1 cellular context compared by ENCODE assay signal in the genomic region with DNA sequence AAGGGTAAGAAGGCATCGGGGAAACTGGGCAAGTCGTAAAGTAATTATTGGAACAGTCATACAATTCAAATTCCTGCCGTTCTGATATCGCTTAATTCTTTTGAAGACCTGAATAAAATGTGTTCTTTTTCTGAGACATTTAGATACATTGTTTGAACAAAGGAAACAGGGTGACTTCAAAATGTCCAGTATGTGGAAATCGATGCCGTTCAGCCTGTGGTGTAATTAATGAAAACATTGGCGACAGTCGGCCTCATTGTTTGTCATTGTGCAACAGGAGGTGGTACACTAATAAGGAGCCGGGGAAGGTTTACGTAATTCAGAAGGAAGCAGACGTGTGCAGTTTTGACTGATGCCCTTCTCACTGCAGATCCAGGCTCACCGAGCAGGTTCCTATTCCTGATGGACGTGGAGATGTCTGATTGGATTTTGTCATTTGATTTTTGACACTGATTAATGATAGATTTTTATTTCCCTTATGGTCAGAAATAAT.
TF ChIP-seq lines count a peak whose summit lies in the region.

No MANE protein-coding gene starts in this region.

TF ChIP-seq in HepG2, 621 proteins besides CTCF, POLR2A, EP300 and RAD21 (continued from another document and continues in another):
- 0 out of 2 replicates have a peak, but pooled peaks have one; percentile 46 for TF ChIP-seq ZNF766 (CRISPR knock-in tag; IDR thresholded peaks at IDR 0.05; ENCODE audit: borderline replicate concordance)
- TF ChIP-seq, protein P1, sequence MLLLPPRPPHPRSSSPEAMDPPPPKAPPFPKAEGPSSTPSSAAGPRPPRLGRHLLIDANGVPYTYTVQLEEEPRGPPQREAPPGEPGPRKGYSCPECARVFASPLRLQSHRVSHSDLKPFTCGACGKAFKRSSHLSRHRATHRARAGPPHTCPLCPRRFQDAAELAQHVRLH (CRISPR knock-in tag; IDR thresholded peaks at IDR 0.05; ENCODE audit: borderline replicate concordance, low read depth), result peak; percentile 63; the same call in 1 of the 2 replicates
- TF ChIP-seq, protein P2, sequence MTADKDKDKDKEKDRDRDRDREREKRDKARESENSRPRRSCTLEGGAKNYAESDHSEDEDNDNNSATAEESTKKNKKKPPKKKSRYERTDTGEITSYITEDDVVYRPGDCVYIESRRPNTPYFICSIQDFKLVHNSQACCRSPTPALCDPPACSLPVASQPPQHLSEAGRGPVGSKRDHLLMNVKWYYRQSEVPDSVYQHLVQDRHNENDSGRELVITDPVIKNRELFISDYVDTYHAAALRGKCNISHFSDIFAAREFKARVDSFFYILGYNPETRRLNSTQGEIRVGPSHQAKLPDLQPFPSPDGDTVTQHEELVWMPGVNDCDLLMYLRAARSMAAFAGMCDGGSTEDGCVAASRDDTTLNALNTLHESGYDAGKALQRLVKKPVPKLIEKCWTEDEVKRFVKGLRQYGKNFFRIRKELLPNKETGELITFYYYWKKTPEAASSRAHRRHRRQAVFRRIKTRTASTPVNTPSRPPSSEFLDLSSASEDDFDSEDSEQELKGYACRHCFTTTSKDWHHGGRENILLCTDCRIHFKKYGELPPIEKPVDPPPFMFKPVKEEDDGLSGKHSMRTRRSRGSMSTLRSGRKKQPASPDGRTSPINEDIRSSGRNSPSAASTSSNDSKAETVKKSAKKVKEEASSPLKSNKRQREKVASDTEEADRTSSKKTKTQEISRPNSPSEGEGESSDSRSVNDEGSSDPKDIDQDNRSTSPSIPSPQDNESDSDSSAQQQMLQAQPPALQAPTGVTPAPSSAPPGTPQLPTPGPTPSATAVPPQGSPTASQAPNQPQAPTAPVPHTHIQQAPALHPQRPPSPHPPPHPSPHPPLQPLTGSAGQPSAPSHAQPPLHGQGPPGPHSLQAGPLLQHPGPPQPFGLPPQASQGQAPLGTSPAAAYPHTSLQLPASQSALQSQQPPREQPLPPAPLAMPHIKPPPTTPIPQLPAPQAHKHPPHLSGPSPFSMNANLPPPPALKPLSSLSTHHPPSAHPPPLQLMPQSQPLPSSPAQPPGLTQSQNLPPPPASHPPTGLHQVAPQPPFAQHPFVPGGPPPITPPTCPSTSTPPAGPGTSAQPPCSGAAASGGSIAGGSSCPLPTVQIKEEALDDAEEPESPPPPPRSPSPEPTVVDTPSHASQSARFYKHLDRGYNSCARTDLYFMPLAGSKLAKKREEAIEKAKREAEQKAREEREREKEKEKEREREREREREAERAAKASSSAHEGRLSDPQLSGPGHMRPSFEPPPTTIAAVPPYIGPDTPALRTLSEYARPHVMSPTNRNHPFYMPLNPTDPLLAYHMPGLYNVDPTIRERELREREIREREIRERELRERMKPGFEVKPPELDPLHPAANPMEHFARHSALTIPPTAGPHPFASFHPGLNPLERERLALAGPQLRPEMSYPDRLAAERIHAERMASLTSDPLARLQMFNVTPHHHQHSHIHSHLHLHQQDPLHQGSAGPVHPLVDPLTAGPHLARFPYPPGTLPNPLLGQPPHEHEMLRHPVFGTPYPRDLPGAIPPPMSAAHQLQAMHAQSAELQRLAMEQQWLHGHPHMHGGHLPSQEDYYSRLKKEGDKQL (CRISPR knock-in tag; IDR thresholded peaks at IDR 0.05; ENCODE audit: low read depth), result peak; percentile 74; the same call in 1 of the 2 replicates
- TF ChIP-seq, protein P3, sequence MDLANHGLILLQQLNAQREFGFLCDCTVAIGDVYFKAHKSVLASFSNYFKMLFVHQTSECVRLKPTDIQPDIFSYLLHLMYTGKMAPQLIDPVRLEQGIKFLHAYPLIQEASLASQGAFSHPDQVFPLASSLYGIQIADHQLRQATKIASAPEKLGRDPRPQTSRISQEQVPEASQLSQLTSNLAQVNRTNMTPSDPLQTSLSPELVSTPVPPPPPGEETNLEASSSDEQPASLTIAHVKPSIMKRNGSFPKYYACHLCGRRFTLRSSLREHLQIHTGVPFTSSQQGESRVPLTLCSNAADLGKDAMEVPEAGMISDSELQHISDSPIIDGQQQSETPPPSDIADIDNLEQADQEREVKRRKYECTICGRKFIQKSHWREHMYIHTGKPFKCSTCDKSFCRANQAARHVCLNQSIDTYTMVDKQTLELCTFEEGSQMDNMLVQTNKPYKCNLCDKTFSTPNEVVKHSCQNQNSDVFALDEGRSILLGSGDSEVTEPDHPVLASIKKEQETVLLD (CRISPR knock-in tag; IDR thresholded peaks at IDR 0.05; ENCODE audit: low read depth), result no peak
- no peak for TF ChIP-seq ZNF235 (CRISPR knock-in tag; IDR thresholded peaks at IDR 0.05; ENCODE audit: borderline replicate concordance)
- TF ChIP-seq, protein P4, sequence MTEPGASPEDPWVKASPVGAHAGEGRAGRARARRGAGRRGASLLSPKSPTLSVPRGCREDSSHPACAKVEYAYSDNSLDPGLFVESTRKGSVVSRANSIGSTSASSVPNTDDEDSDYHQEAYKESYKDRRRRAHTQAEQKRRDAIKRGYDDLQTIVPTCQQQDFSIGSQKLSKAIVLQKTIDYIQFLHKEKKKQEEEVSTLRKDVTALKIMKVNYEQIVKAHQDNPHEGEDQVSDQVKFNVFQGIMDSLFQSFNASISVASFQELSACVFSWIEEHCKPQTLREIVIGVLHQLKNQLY (CRISPR knock-in tag; IDR thresholded peaks at IDR 0.05), result peak; percentile 56; the same call in 1 of the 2 replicates
- TF ChIP-seq BCL6 (CRISPR knock-in tag; IDR thresholded peaks at IDR 0.05), result peak; percentile 91
- TF ChIP-seq, protein P5, sequence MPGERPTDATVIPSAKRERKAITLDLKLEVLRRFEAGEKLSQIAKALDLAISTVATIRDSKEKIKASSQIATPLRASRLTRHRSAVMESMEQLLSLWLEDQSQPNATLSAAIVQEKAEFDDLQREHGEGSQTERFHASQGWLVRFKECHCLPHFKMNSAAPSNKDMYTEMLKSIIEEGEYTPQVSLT (CRISPR knock-in tag; IDR thresholded peaks at IDR 0.05; ENCODE audit: borderline replicate concordance, low read depth), result no peak
- TF ChIP-seq, protein P6, sequence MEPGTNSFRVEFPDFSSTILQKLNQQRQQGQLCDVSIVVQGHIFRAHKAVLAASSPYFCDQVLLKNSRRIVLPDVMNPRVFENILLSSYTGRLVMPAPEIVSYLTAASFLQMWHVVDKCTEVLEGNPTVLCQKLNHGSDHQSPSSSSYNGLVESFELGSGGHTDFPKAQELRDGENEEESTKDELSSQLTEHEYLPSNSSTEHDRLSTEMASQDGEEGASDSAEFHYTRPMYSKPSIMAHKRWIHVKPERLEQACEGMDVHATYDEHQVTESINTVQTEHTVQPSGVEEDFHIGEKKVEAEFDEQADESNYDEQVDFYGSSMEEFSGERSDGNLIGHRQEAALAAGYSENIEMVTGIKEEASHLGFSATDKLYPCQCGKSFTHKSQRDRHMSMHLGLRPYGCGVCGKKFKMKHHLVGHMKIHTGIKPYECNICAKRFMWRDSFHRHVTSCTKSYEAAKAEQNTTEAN (CRISPR knock-in tag; conservative IDR thresholded peaks at IDR 0.05), result peak; percentile 81
- no peak for TF ChIP-seq PAF1 (CRISPR knock-in tag; IDR thresholded peaks at IDR 0.05)
- TF ChIP-seq ZNF121 (CRISPR knock-in tag; IDR thresholded peaks at IDR 0.05), result peak; percentile 23; the same call in 1 of the 2 replicates
- no peak for TF ChIP-seq ZNF672 (CRISPR knock-in tag; IDR thresholded peaks at IDR 0.05)
- TF ChIP-seq HIVEP1 (CRISPR knock-in tag; IDR thresholded peaks at IDR 0.05), result no peak
- TF ChIP-seq ATRX (CRISPR knock-in tag; IDR thresholded peaks at IDR 0.05; ENCODE audit: borderline replicate concordance), result no peak
- no peak; the same call in 1 of the 2 replicates for TF ChIP-seq ZNF878 (CRISPR knock-in tag; IDR thresholded peaks at IDR 0.05)
- peak; percentile 82 for TF ChIP-seq SIX4 (CRISPR knock-in tag; IDR thresholded peaks at IDR 0.05)
- TF ChIP-seq ZBTB38 (CRISPR knock-in tag; IDR thresholded peaks at IDR 0.05), result peak; percentile 28; the same call in 1 of the 2 replicates
- TF ChIP-seq RFX1 (IDR thresholded peaks at IDR 0.05), result no peak
- TF ChIP-seq, protein P7, sequence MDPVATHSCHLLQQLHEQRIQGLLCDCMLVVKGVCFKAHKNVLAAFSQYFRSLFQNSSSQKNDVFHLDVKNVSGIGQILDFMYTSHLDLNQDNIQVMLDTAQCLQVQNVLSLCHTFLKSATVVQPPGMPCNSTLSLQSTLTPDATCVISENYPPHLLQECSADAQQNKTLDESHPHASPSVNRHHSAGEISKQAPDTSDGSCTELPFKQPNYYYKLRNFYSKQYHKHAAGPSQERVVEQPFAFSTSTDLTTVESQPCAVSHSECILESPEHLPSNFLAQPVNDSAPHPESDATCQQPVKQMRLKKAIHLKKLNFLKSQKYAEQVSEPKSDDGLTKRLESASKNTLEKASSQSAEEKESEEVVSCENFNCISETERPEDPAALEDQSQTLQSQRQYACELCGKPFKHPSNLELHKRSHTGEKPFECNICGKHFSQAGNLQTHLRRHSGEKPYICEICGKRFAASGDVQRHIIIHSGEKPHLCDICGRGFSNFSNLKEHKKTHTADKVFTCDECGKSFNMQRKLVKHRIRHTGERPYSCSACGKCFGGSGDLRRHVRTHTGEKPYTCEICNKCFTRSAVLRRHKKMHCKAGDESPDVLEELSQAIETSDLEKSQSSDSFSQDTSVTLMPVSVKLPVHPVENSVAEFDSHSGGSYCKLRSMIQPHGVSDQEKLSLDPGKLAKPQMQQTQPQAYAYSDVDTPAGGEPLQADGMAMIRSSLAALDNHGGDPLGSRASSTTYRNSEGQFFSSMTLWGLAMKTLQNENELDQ (CRISPR knock-in tag; IDR thresholded peaks at IDR 0.05; ENCODE audit: borderline replicate concordance), result no peak
- no peak for TF ChIP-seq PHF20 (CRISPR knock-in tag; IDR thresholded peaks at IDR 0.05)
- TF ChIP-seq ZNF816 (CRISPR knock-in tag; IDR thresholded peaks at IDR 0.05; ENCODE audit: borderline replicate concordance), result peak; percentile 60; the same call in 1 of the 2 replicates
- peak; percentile 45; the same call in 1 of the 2 replicates for TF ChIP-seq DMAP1 (CRISPR knock-in tag; IDR thresholded peaks at IDR 0.05)
- peak; percentile 80; the same call in 1 of the 2 replicates for TF ChIP-seq PPARG (CRISPR knock-in tag; conservative IDR thresholded peaks at IDR 0.05)
- TF ChIP-seq FOXK2 (IDR thresholded peaks at IDR 0.05), result peak; percentile 64; the same call in 1 of the 2 replicates
- no peak for TF ChIP-seq ZNF839 (CRISPR knock-in tag; IDR thresholded peaks at IDR 0.05; ENCODE audit: borderline replicate concordance)
- no peak for TF ChIP-seq ARHGAP35 (CRISPR knock-in tag; IDR thresholded peaks at IDR 0.05; ENCODE audit: borderline replicate concordance)
- TF ChIP-seq RXRA (CRISPR knock-in tag; IDR thresholded peaks at IDR 0.05), result peak; percentile 56; the same call in 1 of the 2 replicates
- TF ChIP-seq SMC3 (IDR thresholded peaks at IDR 0.05; ENCODE audit: low read length), result peak; percentile 47; the same call in 1 of the 2 replicates
- TF ChIP-seq, protein P8, sequence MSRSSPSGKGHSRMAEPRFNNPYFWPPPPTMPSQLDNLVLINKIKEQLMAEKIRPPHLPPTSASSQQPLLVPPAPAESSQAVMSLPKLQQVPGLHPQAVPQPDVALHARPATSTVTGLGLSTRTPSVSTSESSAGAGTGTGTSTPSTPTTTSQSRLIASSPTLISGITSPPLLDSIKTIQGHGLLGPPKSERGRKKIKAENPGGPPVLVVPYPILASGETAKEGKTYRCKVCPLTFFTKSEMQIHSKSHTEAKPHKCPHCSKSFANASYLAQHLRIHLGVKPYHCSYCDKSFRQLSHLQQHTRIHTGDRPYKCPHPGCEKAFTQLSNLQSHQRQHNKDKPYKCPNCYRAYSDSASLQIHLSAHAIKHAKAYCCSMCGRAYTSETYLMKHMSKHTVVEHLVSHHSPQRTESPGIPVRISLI (CRISPR knock-in tag; IDR thresholded peaks at IDR 0.05; ENCODE audit: borderline replicate concordance), result peak; percentile 54; the same call in 1 of the 2 replicates
- TF ChIP-seq MEIS1 (CRISPR knock-in tag; IDR thresholded peaks at IDR 0.05; ENCODE audit: borderline replicate concordance), result 0 out of 2 replicates have a peak, but pooled peaks have one; percentile 30
- TF ChIP-seq MED13 (CRISPR knock-in tag; IDR thresholded peaks at IDR 0.05), result peak; percentile 98
- TF ChIP-seq FOXK1 (CRISPR knock-in tag; IDR thresholded peaks at IDR 0.05; ENCODE audit: borderline replicate concordance, low read depth), result peak; percentile 97
- TF ChIP-seq ZNF510 (CRISPR knock-in tag; IDR thresholded peaks at IDR 0.05; ENCODE audit: low read depth), result no peak
- no peak for TF ChIP-seq NFYB (CRISPR knock-in tag; IDR thresholded peaks at IDR 0.05)
- TF ChIP-seq IRF2 (CRISPR knock-in tag; IDR thresholded peaks at IDR 0.05), result peak; percentile 92
- TF ChIP-seq, protein P9, sequence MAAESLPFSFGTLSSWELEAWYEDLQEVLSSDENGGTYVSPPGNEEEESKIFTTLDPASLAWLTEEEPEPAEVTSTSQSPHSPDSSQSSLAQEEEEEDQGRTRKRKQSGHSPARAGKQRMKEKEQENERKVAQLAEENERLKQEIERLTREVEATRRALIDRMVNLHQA (CRISPR knock-in tag; IDR thresholded peaks at IDR 0.05), result no peak
- TF ChIP-seq ZNF747 (CRISPR knock-in tag; IDR thresholded peaks at IDR 0.05; ENCODE audit: borderline replicate concordance), result no peak
- no peak for TF ChIP-seq NONO (IDR thresholded peaks at IDR 0.05)
- peak; percentile 87 for TF ChIP-seq NONO (CRISPR knock-in tag; conservative IDR thresholded peaks at IDR 0.05)
- no peak for TF ChIP-seq ZFAT (CRISPR knock-in tag; conservative IDR thresholded peaks at IDR 0.05)
- TF ChIP-seq, protein P10, sequence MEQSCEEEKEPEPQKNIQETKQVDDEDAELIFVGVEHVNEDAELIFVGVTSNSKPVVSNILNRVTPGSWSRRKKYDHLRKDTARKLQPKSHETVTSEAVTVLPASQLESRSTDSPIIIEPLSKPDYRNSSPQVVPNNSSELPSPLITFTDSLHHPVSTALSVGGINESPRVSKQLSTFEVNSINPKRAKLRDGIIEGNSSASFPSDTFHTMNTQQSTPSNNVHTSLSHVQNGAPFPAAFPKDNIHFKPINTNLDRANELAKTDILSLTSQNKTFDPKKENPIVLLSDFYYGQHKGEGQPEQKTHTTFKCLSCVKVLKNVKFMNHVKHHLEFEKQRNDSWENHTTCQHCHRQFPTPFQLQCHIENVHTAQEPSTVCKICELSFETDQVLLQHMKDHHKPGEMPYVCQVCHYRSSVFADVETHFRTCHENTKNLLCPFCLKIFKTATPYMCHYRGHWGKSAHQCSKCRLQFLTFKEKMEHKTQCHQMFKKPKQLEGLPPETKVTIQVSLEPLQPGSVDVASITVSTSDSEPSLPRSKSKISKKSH (CRISPR knock-in tag; IDR thresholded peaks at IDR 0.05; ENCODE audit: borderline replicate concordance), result no peak
- TF ChIP-seq, protein P11, sequence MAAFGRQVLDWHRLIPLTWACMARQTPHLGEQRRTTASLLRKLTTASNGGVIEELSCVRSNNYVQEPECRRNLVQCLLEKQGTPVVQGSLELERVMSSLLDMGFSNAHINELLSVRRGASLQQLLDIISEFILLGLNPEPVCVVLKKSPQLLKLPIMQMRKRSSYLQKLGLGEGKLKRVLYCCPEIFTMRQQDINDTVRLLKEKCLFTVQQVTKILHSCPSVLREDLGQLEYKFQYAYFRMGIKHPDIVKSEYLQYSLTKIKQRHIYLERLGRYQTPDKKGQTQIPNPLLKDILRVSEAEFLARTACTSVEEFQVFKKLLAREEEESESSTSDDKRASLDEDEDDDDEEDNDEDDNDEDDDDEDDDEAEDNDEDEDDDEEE (CRISPR knock-in tag; IDR thresholded peaks at IDR 0.05), result no peak
- no peak for TF ChIP-seq ZFP62 (CRISPR knock-in tag; IDR thresholded peaks at IDR 0.05)
- TF ChIP-seq NFKBIZ (CRISPR knock-in tag; IDR thresholded peaks at IDR 0.05), result peak; percentile 96; the same call in 1 of the 2 replicates
- TF ChIP-seq MED1 (CRISPR knock-in tag; IDR thresholded peaks at IDR 0.05), result peak; percentile 97
- TF ChIP-seq KLF11 (CRISPR knock-in tag; IDR thresholded peaks at IDR 0.05), result 0 out of 2 replicates have a peak, but pooled peaks have one; percentile 35
- TF ChIP-seq NFIB (CRISPR knock-in tag; IDR thresholded peaks at IDR 0.05; ENCODE audit: borderline replicate concordance), result no peak
